Comparison of ENCODE assay signal across 22 cellular contexts in genomic region chr12:127107744-127108143, GRCh38.
A peak's percentile ranks its signal among the peaks of the same experiment; 100 is the strongest.
DNase-seq lines count a peak whose midpoint lies in the region; ATAC-seq and TF ChIP-seq lines count a peak whose summit lies in the region.
"Had no signal": no experiment of that assay in that cellular context is flagged by ENCODE, and none has a peak within 500 bp of the region (broad histone marks: within the 10 kb centered on the region; RNA-seq: fewer than 3 reads in every experiment).

No MANE protein-coding gene starts in this region.

- H3K9me3 Mint-ChIP-seq in activated naive CD8-positive, alpha-beta T cell treated with anti-CD3 and anti-CD28 coated beads for 36 hours, result no peaks in the 10 kb centered on the region
- H3K9me3 Mint-ChIP-seq: naive thymus-derived CD8-positive, alpha-beta T cell; stimulated activated naive CD8-positive, alpha-beta T cell treated with anti-CD3 and anti-CD28 coated beads, Interleukin-15, Interleukin-2, amounts not matched to agents 100 ng/mL and 50 ng/mL, for 24 hours; T-helper 2 cell treated with Interferon-gamma antibody and Interleukin-4, amounts not matched to agents 5 μg/mL and 100 μg/mL, for 36 hours had no signal

- H3K27ac Mint-ChIP-seq in activated naive CD8-positive, alpha-beta T cell treated with anti-CD3 and anti-CD28 coated beads for 36 hours, result no peak overlapping the region
- H3K27ac Mint-ChIP-seq: activated naive CD8-positive, alpha-beta T cell; naive thymus-derived CD8-positive, alpha-beta T cell; stimulated activated naive CD8-positive, alpha-beta T cell treated with anti-CD3 and anti-CD28 coated beads, Interleukin-15, Interleukin-2, amounts not matched to agents 100 ng/mL and 50 ng/mL, for 24 hours; T-helper 2 cell treated with Interferon-gamma antibody and Interleukin-4, amounts not matched to agents 5 μg/mL and 100 μg/mL, for 36 hours had no signal

- H3K27me3 ChIP-seq in RWPE2 (ENCODE audit: insufficient read depth, poor library complexity, severe bottlenecking) (no peaks in the 10 kb centered on the region), smooth muscle cell (ENCODE audit: low read depth) (no peaks in the 10 kb centered on the region)
- H3K27me3 ChIP-seq: body of pancreas had no signal

- ATAC-seq in HG03432 (IDR thresholded peaks at IDR 0.05; ENCODE audit: unreplicated experiment), result peak; percentile 62
- peak; percentile 99 for ATAC-seq in RWPE2 (ENCODE audit: low read depth)
- ATAC-seq in HG02798 (IDR thresholded peaks at IDR 0.05; ENCODE audit: poor library complexity, unreplicated experiment), result no peak
- ATAC-seq: body of pancreas; naive thymus-derived CD8-positive, alpha-beta T cell had no signal

- H3K4me2 ChIP-seq in smooth muscle cell, result no peak overlapping the region

- H3K79me2 ChIP-seq in smooth muscle cell (ENCODE audit: low read depth), result no peaks in the 10 kb centered on the region

- H3K27ac ChIP-seq in RWPE2 (ENCODE audit: poor library complexity, severe bottlenecking) (no peak overlapping the region), smooth muscle cell (ENCODE audit: low read depth) (no peak overlapping the region)
- H3K27ac ChIP-seq: tibial nerve had no signal

- H3K36me3 ChIP-seq in RWPE2 (ENCODE audit: low read depth), result no peaks in the 10 kb centered on the region
- no peaks in the 10 kb centered on the region for H3K36me3 ChIP-seq in smooth muscle cell (ENCODE audit: low read depth)
- H3K36me3 ChIP-seq: tibial nerve had no signal

- H3F3A ChIP-seq in smooth muscle cell (ENCODE audit: low read depth), result no peaks in the 10 kb centered on the region

- no peak overlapping the region for H3K4me3 Mint-ChIP-seq in activated naive CD8-positive, alpha-beta T cell treated with anti-CD3 and anti-CD28 coated beads for 36 hours
- H3K4me3 Mint-ChIP-seq: activated naive CD8-positive, alpha-beta T cell; naive thymus-derived CD8-positive, alpha-beta T cell; stimulated activated naive CD8-positive, alpha-beta T cell treated with anti-CD3 and anti-CD28 coated beads, Interleukin-15, Interleukin-2, amounts not matched to agents 100 ng/mL and 50 ng/mL, for 24 hours; T-helper 2 cell treated with Interferon-gamma antibody and Interleukin-4, amounts not matched to agents 5 μg/mL and 100 μg/mL, for 36 hours had no signal

- no peak overlapping the region for H2AFZ ChIP-seq in smooth muscle cell (ENCODE audit: low read depth)

- peak; percentile 50 for DNase-seq in ELR (ENCODE audit: low read depth)
- peak; percentile 76 for DNase-seq in RWPE2 (ENCODE audit: low spot score)
- DNase-seq in glomerular visceral epithelial cell (ENCODE audit: extremely low spot score), result peak; percentile 52
- no peak for DNase-seq in stimulated activated CD4-positive, alpha-beta T cell treated with anti-CD3 and anti-CD28 coated beads, Interleukin-1b, Interleukin-23, amount 100 ng/mL, for 48 hours
- no peak for DNase-seq in smooth muscle cell (lab: John Stamatoyannopoulos, UW; ENCODE audit: unreplicated experiment)
- no peak for DNase-seq in activated naive CD8-positive, alpha-beta T cell treated with anti-CD3 and anti-CD28 coated beads for 36 hours
- DNase-seq: activated CD4-positive, CD25-positive, alpha-beta regulatory T cell treated with anti-CD3 and anti-CD28 coated beads, Interleukin-2, amount 50 U/mL, for 72 hours; body of pancreas; cortex of kidney; Kasumi-1; mesenchymal stem cell; naive thymus-derived CD8-positive, alpha-beta T cell; NCI-H1417 treated with DMSO at 0.1 percent for 48 hours; NCI-H526 treated with DMSO at 0.1 percent for 48 hours; OCI-M1; stimulated activated CD4-positive, alpha-beta T cell treated with anti-CD3 and anti-CD28 coated beads, Interleukin-2, amount 100 ng/mL, for 24 hours had no signal

- H3K9ac ChIP-seq in smooth muscle cell (ENCODE audit: low read depth), result no peak overlapping the region

- H4K20me1 ChIP-seq in smooth muscle cell (ENCODE audit: low read depth), result no peaks in the 10 kb centered on the region

- H3K4me1 Mint-ChIP-seq in activated naive CD8-positive, alpha-beta T cell treated with anti-CD3 and anti-CD28 coated beads for 36 hours, result no peaks in the 10 kb centered on the region
- H3K4me1 Mint-ChIP-seq: naive thymus-derived CD8-positive, alpha-beta T cell had no signal

- H3K4me3 ChIP-seq in RWPE2 (ENCODE audit: severe bottlenecking) (no peak overlapping the region), smooth muscle cell (no peak overlapping the region)
- H3K4me3 ChIP-seq: body of pancreas, tibial nerve had no signal

- H3K27me3 Mint-ChIP-seq in activated naive CD8-positive, alpha-beta T cell treated with anti-CD3 and anti-CD28 coated beads for 36 hours, result peaks cover 20% of the 10 kb centered on the region

- no peak for TF ChIP-seq CTCF in RWPE2 (IDR thresholded peaks at IDR 0.05; ENCODE audit: poor library complexity, severe bottlenecking)
- no peak for TF ChIP-seq CTCF in smooth muscle cell (IDR thresholded peaks at IDR 0.05; ENCODE audit: borderline replicate concordance, insufficient read depth, poor library complexity, severe bottlenecking)

- peaks cover 18% of the 10 kb centered on the region for H3K4me1 ChIP-seq in RWPE2 (ENCODE audit: insufficient read depth, poor library complexity, severe bottlenecking)
- no peaks in the 10 kb centered on the region for H3K4me1 ChIP-seq in smooth muscle cell (ENCODE audit: low read depth)
- H3K4me1 ChIP-seq: tibial nerve had no signal

- H3K9me3 ChIP-seq in RWPE2 (ENCODE audit: severe bottlenecking) (no peaks in the 10 kb centered on the region), smooth muscle cell (replicated peaks; ENCODE audit: low read depth) (no peaks in the 10 kb centered on the region)
- H3K9me3 ChIP-seq: body of pancreas, tibial nerve had no signal

- 75% methylated on average over 3 of the region's 3 CpGs for WGBS in smooth muscle cell (ENCODE audit: low lambda C conversion rate)

- no peaks in the 10 kb centered on the region for H3K36me3 Mint-ChIP-seq in activated naive CD8-positive, alpha-beta T cell treated with anti-CD3 and anti-CD28 coated beads for 36 hours
- H3K36me3 Mint-ChIP-seq: activated naive CD8-positive, alpha-beta T cell; naive thymus-derived CD8-positive, alpha-beta T cell had no signal

Comparison
In these comparisons a context has a peak if more than half of its experiments do, and no peak if none do; other contexts are left out.
1. DNase-seq: peak in ELR (single experiment), RWPE2 (single experiment) and glomerular visceral epithelial cell (single experiment); none in stimulated activated CD4-positive, alpha-beta T cell treated with anti-CD3 and anti-CD28 coated beads, Interleukin-1b, Interleukin-23, amount 100 ng/mL, for 48 hours (single experiment), smooth muscle cell (single experiment) and activated naive CD8-positive, alpha-beta T cell treated with anti-CD3 and anti-CD28 coated beads for 36 hours (single experiment).